10 cellular contexts compared by ENCODE assay signal in genomic region chr11:82631722-82632630, GRCh38.
DNase-seq lines count a peak whose midpoint lies in the region; ATAC-seq, FAIRE-seq and TF ChIP-seq lines count a peak whose summit lies in the region.
"Had no signal": no experiment of that assay in that cellular context is flagged by ENCODE, and none has a peak within 500 bp of the region (broad histone marks: within the 10 kb centered on the region; RNA-seq: fewer than 3 reads in every experiment).

No MANE protein-coding gene starts in this region.

- no peak overlapping the region for H3K27ac ChIP-seq in tibial nerve
- H3K27ac ChIP-seq: C4-2B had no signal

- no peaks in the 10 kb centered on the region for H3K27me3 ChIP-seq in tibial nerve

- no peaks in the 10 kb centered on the region for H3K4me1 ChIP-seq in tibial nerve

- H3K9me3 ChIP-seq in tibial nerve, result peaks cover 0 to 11% (median 0%) of the 10 kb centered on the region in 4 donors

- ATAC-seq in GM19467 (IDR thresholded peaks at IDR 0.05; ENCODE audit: unreplicated experiment) (peak; percentile 72), HG03066 (IDR thresholded peaks at IDR 0.05; ENCODE audit: low read depth, unreplicated experiment) (peak; percentile 53)

- FAIRE-seq in GM12891 (lab: Jason Lieb, UNC), result no peak
- FAIRE-seq: H1 had no signal

- no peak for TF ChIP-seq EP300 in tibial nerve (IDR thresholded peaks at IDR 0.05)

- no peak for TF ChIP-seq CTCF in tibial nerve (IDR thresholded peaks at IDR 0.05)

- TF ChIP-seq POLR2A in GM12891 (IDR thresholded peaks at IDR 0.05; ENCODE audit: low read depth, low read length) (no peak), tibial nerve (IDR thresholded peaks at IDR 0.05) (no peak)

- no peak overlapping the region for H3K4me3 ChIP-seq in tibial nerve

- DNase-seq in GM12891 (ENCODE audit: insufficient read length, low spot score) (no peak), astrocyte of the hippocampus (ENCODE audit: low read depth, low spot score) (peak; percentile 16), tibial nerve (ENCODE audit: low spot score in 2 of 2) (no peak)
- DNase-seq in stimulated activated CD4-positive, alpha-beta T cell treated with anti-CD3 and anti-CD28 coated beads, Interleukin-12 subunit alpha, Interleukin-12 subunit beta, amount 100 ng/mL, for 4 hours, result no peak
- DNase-seq in activated CD4-positive, CD25-positive, alpha-beta regulatory T cell (lab: John Stamatoyannopoulos, UW), result no peak
- no peak for DNase-seq in activated effector memory CD4-positive, alpha-beta T cell treated with anti-CD3 and anti-CD28 coated beads, Interleukin-2, amount 50 U/mL, for 16 hours

- 46 to 47% methylated on average over 4 of the region's 4 CpGs for WGBS in tibial nerve, 2 donors

- H3K36me3 ChIP-seq in tibial nerve, result no peaks in the 10 kb centered on the region

TF ChIP-seq in GM12891, 5 proteins besides CTCF, POLR2A, EP300 and RAD21:
- no peak for TF ChIP-seq PAX5 (IDR thresholded peaks at IDR 0.05; ENCODE audit: insufficient read depth, low read length, severe bottlenecking)
- no peak for TF ChIP-seq POU2F2 (IDR thresholded peaks at IDR 0.05; ENCODE audit: low read depth, low read length)
- peak; percentile 13; the same call in 1 of the 2 replicates for TF ChIP-seq SPI1 (IDR thresholded peaks at IDR 0.05; ENCODE audit: low read depth, low read length)
- no peak for TF ChIP-seq TAF1 (IDR thresholded peaks at IDR 0.05; ENCODE audit: low read depth, low read length)
